ENCODE assay signal across 10 cellular contexts in the genomic region with DNA sequence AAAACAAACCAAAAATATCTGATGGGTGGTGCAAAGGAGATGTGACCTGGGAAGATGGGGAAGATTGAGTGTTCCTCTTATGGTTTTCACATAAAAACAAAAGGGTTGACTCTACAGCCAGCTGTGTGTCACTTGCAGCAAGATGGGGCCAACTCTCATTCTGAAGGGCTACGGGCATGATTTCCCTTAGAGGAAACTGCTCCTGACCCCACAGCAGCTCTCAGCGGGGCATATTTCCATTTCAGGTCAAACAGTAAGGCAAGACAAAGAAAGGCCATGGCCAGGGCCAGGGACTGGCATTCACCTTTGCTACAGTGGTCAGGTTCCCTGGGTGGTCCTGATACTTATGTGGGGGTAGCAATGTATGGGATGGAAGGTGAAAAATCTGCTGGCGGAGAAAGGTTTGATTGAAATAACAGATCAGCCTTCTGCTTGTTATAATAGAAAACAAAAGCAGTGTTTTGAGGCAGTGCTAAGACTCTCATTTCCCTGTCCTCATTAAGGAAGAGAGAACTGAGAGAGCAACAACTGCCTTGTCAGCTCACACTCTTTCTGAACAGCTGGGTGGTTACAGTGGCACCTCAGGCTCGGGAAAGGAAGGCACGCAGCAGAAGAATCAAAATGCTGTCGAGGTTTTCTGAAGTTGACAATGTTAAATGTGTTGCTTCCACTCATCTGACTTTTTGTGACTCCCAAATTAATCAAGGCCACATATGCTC.
DNase-seq lines count a peak whose midpoint lies in the region; ATAC-seq and TF ChIP-seq lines count a peak whose summit lies in the region.
"Had no signal": no experiment of that assay in that cellular context is flagged by ENCODE, and none has a peak within 500 bp of the region (broad histone marks: within the 10 kb centered on the region; RNA-seq: fewer than 3 reads in every experiment).

No MANE protein-coding gene starts in this region.

- no TSS peak for BruUV-seq in OCI-LY7 (replicated peaks; lab: Mats Ljungman, UMichigan)

- POLR2A ChIA-PET in OCI-LY7 (lab: Charles Lee) = interaction anchor here (0.7 to 1.9 kb wide), 13 partner anchors 9 to 297 kb away, joined by 3 to 8 read pairs (median 3); a partner anchor contains a TSS

- peak overlapping the region; percentile 33 for H3K27ac Mint-ChIP-seq in activated naive CD8-positive, alpha-beta T cell treated with anti-CD3 and anti-CD28 coated beads, Interleukin-2, amount 50 U/mL, for 24 hours
- H3K27ac Mint-ChIP-seq in activated naive CD8-positive, alpha-beta T cell treated with anti-CD3 and anti-CD28 coated beads for 36 hours = no peak overlapping the region
- peak overlapping the region; percentile 22 for H3K27ac Mint-ChIP-seq in type B pancreatic cell

- H3K27me3 Mint-ChIP-seq in activated naive CD8-positive, alpha-beta T cell treated with anti-CD3 and anti-CD28 coated beads, Interleukin-2, amount 50 U/mL, for 24 hours = no peaks in the 10 kb centered on the region
- H3K27me3 Mint-ChIP-seq in activated naive CD8-positive, alpha-beta T cell treated with anti-CD3 and anti-CD28 coated beads for 36 hours = no peaks in the 10 kb centered on the region
- no peaks in the 10 kb centered on the region for H3K27me3 Mint-ChIP-seq in type B pancreatic cell

- no peak for ATAC-seq in activated naive CD8-positive, alpha-beta T cell treated with anti-CD3 and anti-CD28 coated beads, Interleukin-2, amount 50 U/mL, for 24 hours
- ATAC-seq in HG02973 (IDR thresholded peaks at IDR 0.05; ENCODE audit: unreplicated experiment) = peak; percentile 98

- no peaks in the 10 kb centered on the region for H3K36me3 Mint-ChIP-seq in activated naive CD8-positive, alpha-beta T cell treated with anti-CD3 and anti-CD28 coated beads, Interleukin-2, amount 50 U/mL, for 24 hours (ENCODE audit: low read depth)
- no peaks in the 10 kb centered on the region for H3K36me3 Mint-ChIP-seq in activated naive CD8-positive, alpha-beta T cell treated with anti-CD3 and anti-CD28 coated beads for 36 hours
- no peaks in the 10 kb centered on the region for H3K36me3 Mint-ChIP-seq in type B pancreatic cell

- no peak overlapping the region for H3K4me3 ChIP-seq in OCI-LY7 (ENCODE audit: low read depth, low read length, poor library complexity, severe bottlenecking)
- H3K4me3 ChIP-seq in hepatocyte = no peak overlapping the region

- no peaks in the 10 kb centered on the region for H3K9me3 Mint-ChIP-seq in activated naive CD8-positive, alpha-beta T cell treated with anti-CD3 and anti-CD28 coated beads, Interleukin-2, amount 50 U/mL, for 24 hours
- H3K9me3 Mint-ChIP-seq in activated naive CD8-positive, alpha-beta T cell treated with anti-CD3 and anti-CD28 coated beads for 36 hours = no peaks in the 10 kb centered on the region
- H3K9me3 Mint-ChIP-seq in type B pancreatic cell = no peaks in the 10 kb centered on the region

- H3K27ac ChIP-seq in OCI-LY7 (ENCODE audit: low read depth, low read length, poor library complexity, severe bottlenecking) (peak overlapping the region; percentile 27), hepatocyte (no peak overlapping the region)

- TF ChIP-seq CTCF in OCI-LY7 (conservative IDR thresholded peaks at IDR 0.05; ENCODE audit: low read length) (no peak), type B pancreatic cell (conservative IDR thresholded peaks at IDR 0.05) (no peak), hepatocyte (IDR thresholded peaks at IDR 0.05; ENCODE audit: poor library complexity) (no peak)

- CTCF ChIA-PET in OCI-LY7 (lab: Charles Lee; ENCODE audit: unreplicated experiment) = interaction anchor here (1.0 to 1.5 kb wide), 3 partner anchors 9 to 15 kb away, joined by 3 read pairs; no protein-coding TSS in a partner anchor

- H3K4me1 Mint-ChIP-seq in activated naive CD8-positive, alpha-beta T cell treated with anti-CD3 and anti-CD28 coated beads, Interleukin-2, amount 50 U/mL, for 24 hours = peaks cover 8% of the 10 kb centered on the region
- peaks cover 4% of the 10 kb centered on the region for H3K4me1 Mint-ChIP-seq in activated naive CD8-positive, alpha-beta T cell treated with anti-CD3 and anti-CD28 coated beads for 36 hours
- peaks cover 15% of the 10 kb centered on the region for H3K4me1 Mint-ChIP-seq in type B pancreatic cell (ENCODE audit: unreplicated experiment)

- intact Hi-C loops in OCI-LY7 (cut with micrococcal nuclease; ENCODE audit: unreplicated experiment) = loop anchor here (2.0 to 5.0 kb wide), 3 partner anchors 17 to 241 kb away; no protein-coding TSS in a partner anchor

- H4K20me1 ChIP-seq in OCI-LY7 (ENCODE audit: insufficient read depth, low read length) (no peaks in the 10 kb centered on the region), hepatocyte (ENCODE audit: insufficient read depth, poor library complexity, severe bottlenecking) (no peaks in the 10 kb centered on the region)

- no peaks in the 10 kb centered on the region for H3K9me2 ChIP-seq in OCI-LY7 (ENCODE audit: insufficient read depth, low read length)
- H3K9me2 ChIP-seq in hepatocyte (replicated peaks; ENCODE audit: insufficient read depth) = no peaks in the 10 kb centered on the region

- H3K36me3 ChIP-seq in OCI-LY7 (ENCODE audit: insufficient read depth, low read length) = no peaks in the 10 kb centered on the region
- H3K36me3 ChIP-seq in hepatocyte (replicated peaks; ENCODE audit: insufficient read depth, low read depth) = no peaks in the 10 kb centered on the region

- 83% methylated on average over 6 of the region's 6 CpGs for WGBS in hepatocyte (ENCODE audit: low lambda C conversion rate, missing lambda C conversion rate)

- H3K4me2 ChIP-seq in OCI-LY7 (ENCODE audit: low read length) (peak overlapping the region; percentile 49), hepatocyte (no peak overlapping the region)

- DNase-seq in activated naive CD8-positive, alpha-beta T cell treated with anti-CD3 and anti-CD28 coated beads, Interleukin-2, amount 50 U/mL, for 24 hours = no peak
- DNase-seq in activated naive CD8-positive, alpha-beta T cell treated with anti-CD3 and anti-CD28 coated beads for 36 hours = no peak
- DNase-seq in OCI-LY7 (ENCODE audit: low spot score) (peak; percentile 73), type B pancreatic cell (ENCODE audit: extremely low spot score, unreplicated experiment) (no peak), GM03348 (ENCODE audit: low spot score) (no peak), AG08395 (ENCODE audit: low spot score) (no peak), hepatocyte (ENCODE audit: low spot score) (no peak)
- DNase-seq: activated naive CD4-positive, alpha-beta T cell treated with Interleukin-2 at 50 U/mL for 16 hours; SHP77 had no signal

- peaks cover 18% of the 10 kb centered on the region for H3K4me1 ChIP-seq in OCI-LY7 (ENCODE audit: insufficient read depth, low read length, poor library complexity, severe bottlenecking)
- peaks cover 2% of the 10 kb centered on the region for H3K4me1 ChIP-seq in hepatocyte (ENCODE audit: insufficient read depth)

- H3K4me3 Mint-ChIP-seq in activated naive CD8-positive, alpha-beta T cell treated with anti-CD3 and anti-CD28 coated beads, Interleukin-2, amount 50 U/mL, for 24 hours = no peak overlapping the region
- no peak overlapping the region for H3K4me3 Mint-ChIP-seq in activated naive CD8-positive, alpha-beta T cell treated with anti-CD3 and anti-CD28 coated beads for 36 hours
- H3K4me3 Mint-ChIP-seq in type B pancreatic cell = no peak overlapping the region

- no peaks in the 10 kb centered on the region for H3K79me2 ChIP-seq in OCI-LY7 (ENCODE audit: insufficient read depth, low read depth, low read length)
- no peaks in the 10 kb centered on the region for H3K79me2 ChIP-seq in hepatocyte

- peak overlapping the region; percentile 49; the same call in 1 of the 2 replicates for H2AFZ ChIP-seq in OCI-LY7 (ENCODE audit: low read length)
- no peak overlapping the region for H2AFZ ChIP-seq in hepatocyte

- no peaks in the 10 kb centered on the region for H3K27me3 ChIP-seq in hepatocyte

- no peaks in the 10 kb centered on the region for H3K9me3 ChIP-seq in OCI-LY7 (ENCODE audit: low read length)
- H3K9me3 ChIP-seq in hepatocyte (ENCODE audit: low read depth) = no peaks in the 10 kb centered on the region
